In the genomic region with DNA sequence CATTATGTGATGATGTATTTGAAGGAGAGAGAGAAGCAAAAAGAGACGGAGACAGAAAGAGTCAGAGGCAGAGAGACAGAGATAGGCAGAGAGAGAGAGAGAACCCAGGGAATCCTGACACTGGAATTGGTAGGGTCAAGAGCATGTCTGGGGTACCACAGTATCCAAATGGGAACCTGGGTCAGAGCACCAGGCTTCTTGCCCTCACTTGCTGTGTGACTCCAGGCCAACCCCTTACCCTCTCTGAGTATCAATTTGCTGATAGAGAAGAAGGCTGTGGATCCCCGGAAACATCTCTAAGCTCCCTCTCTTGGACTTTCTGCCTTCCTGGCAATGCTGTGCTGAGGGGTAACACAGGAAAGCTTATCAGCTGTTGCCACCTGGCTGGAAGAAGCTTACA, we compare ENCODE assay signal across 18 cellular contexts.
A peak's percentile ranks its signal among the peaks of the same experiment; 100 is the strongest.
DNase-seq lines count a peak whose midpoint lies in the region; ATAC-seq and TF ChIP-seq lines count a peak whose summit lies in the region.
"Had no signal": no experiment of that assay in that cellular context is flagged by ENCODE, and none has a peak within 500 bp of the region (broad histone marks: within the 10 kb centered on the region; RNA-seq: fewer than 3 reads in every experiment).

No MANE protein-coding gene starts in this region.

- H4K20me1 ChIP-seq in DND-41 (ENCODE audit: insufficient read depth, low read length): no peaks in the 10 kb centered on the region

- H3K27me3 ChIP-seq in DND-41 (ENCODE audit: insufficient read depth, low read length, poor library complexity) (no peaks in the 10 kb centered on the region), endodermal cell (ENCODE audit: control insufficient read depth, insufficient read depth, low read length, poor library complexity, severe bottlenecking) (no peaks in the 10 kb centered on the region)
- H3K27me3 ChIP-seq: BE2C had no signal

- no peak overlapping the region for H3K4me3 Mint-ChIP-seq in endodermal cell
- H3K4me3 Mint-ChIP-seq: CD4-positive, CD25-positive, alpha-beta regulatory T cell; CD8-positive, alpha-beta memory T cell; HFFc6 had no signal

- H3K4me2 ChIP-seq in DND-41 (ENCODE audit: insufficient read depth, low read length): no peak overlapping the region

- peaks cover 27% of the 10 kb centered on the region for H3K4me1 ChIP-seq in DND-41 (ENCODE audit: insufficient read depth, low read length)
- no peaks in the 10 kb centered on the region for H3K4me1 ChIP-seq in HEK293 (ENCODE audit: control insufficient read depth, insufficient read depth, low read length)
- peaks cover 16% of the 10 kb centered on the region for H3K4me1 ChIP-seq in endodermal cell (ENCODE audit: control insufficient read depth, insufficient read depth, low read length)
- H3K4me1 ChIP-seq: BE2C, HAP-1 had no signal

- peak; percentile 29; the same call in 2 of the 3 replicates for ATAC-seq in DND-41 (ENCODE audit: insufficient read depth, low read depth)

- H3K36me3 ChIP-seq in DND-41 (ENCODE audit: insufficient read depth, low read length) (no peaks in the 10 kb centered on the region), HEK293 (ENCODE audit: control insufficient read depth in 2 of 2, insufficient read depth in 1 of 2, low read length in 2 of 2) (no peaks in the 10 kb centered on the region), endodermal cell (ENCODE audit: control insufficient read depth, insufficient read depth, low read length) (no peaks in the 10 kb centered on the region)
- H3K36me3 ChIP-seq: BE2C, HAP-1 had no signal

- POLR2A ChIA-PET in HEK293 (lab: Yijun Ruan, JAX): no interaction called here
- POLR2A ChIA-PET in RWPE1 (lab: Yijun Ruan, JAX; ENCODE audit: low non-redundant PET): no interaction called here

- peaks cover 8% of the 10 kb centered on the region for H3K9me3 Mint-ChIP-seq in endodermal cell

- H3K9me3 ChIP-seq in DND-41 (ENCODE audit: insufficient read depth, low read length, severe bottlenecking) (no peaks in the 10 kb centered on the region), HEK293 (ENCODE audit: control insufficient read depth, insufficient read depth, low read depth, low read length) (no peaks in the 10 kb centered on the region), endodermal cell (ENCODE audit: control insufficient read depth, low read length) (peaks cover 13% of the 10 kb centered on the region)
- H3K9me3 ChIP-seq: BE2C, HAP-1 had no signal

- no peak overlapping the region for H3K27ac ChIP-seq in DND-41 (ENCODE audit: low read length)
- no peak overlapping the region for H3K27ac ChIP-seq in HEK293 (ENCODE audit: extremely low read depth, low read depth, low read length)
- H3K27ac ChIP-seq in RWPE1: peak overlapping the region; percentile 58; the same call in 1 of the 2 replicates
- H3K27ac ChIP-seq in endodermal cell (ENCODE audit: low read depth, low read length): no peak overlapping the region

- CTCF ChIA-PET in HEK293 (lab: Yijun Ruan, JAX): no interaction called here
- CTCF ChIA-PET in RWPE1 (lab: Yijun Ruan, JAX): interaction anchor here (0.6 to 0.7 kb wide), 3 partner anchors 92 to 450 kb away, joined by 3 to 4 read pairs (median 3); no protein-coding TSS in a partner anchor

- H3K27ac Mint-ChIP-seq in endodermal cell: no peak overlapping the region
- H3K27ac Mint-ChIP-seq: CD4-positive, CD25-positive, alpha-beta regulatory T cell; CD8-positive, alpha-beta memory T cell; HFFc6 had no signal

- H3K79me2 ChIP-seq in DND-41 (ENCODE audit: insufficient read depth, low read length): no peaks in the 10 kb centered on the region

- H3K4me1 Mint-ChIP-seq in endodermal cell: peaks cover 23% of the 10 kb centered on the region
- H3K4me1 Mint-ChIP-seq: CD4-positive, CD25-positive, alpha-beta regulatory T cell; CD8-positive, alpha-beta memory T cell had no signal

- no peak overlapping the region for H3K9ac ChIP-seq in DND-41 (ENCODE audit: low read depth, low read length)
- H3K9ac ChIP-seq in endodermal cell (ENCODE audit: extremely low read depth, low read length, poor library complexity, severe bottlenecking): no peak overlapping the region

- DNase-seq in DND-41 (no peak), RWPE1 (ENCODE audit: low spot score) (no peak), endodermal cell (peak; percentile 31), NCI-H1092 treated with DMSO at 0.1 percent for 48 hours (lab: John Stamatoyannopoulos, UW) (no peak)
- DNase-seq in activated CD8-positive, alpha-beta memory T cell treated with anti-CD3 and anti-CD28 coated beads, Interleukin-2, amount 50 U/mL, for 48 hours: no peak
- DNase-seq in stimulated activated CD4-positive, alpha-beta T cell treated with anti-CD3 and anti-CD28 coated beads, Interleukin-15, amount 100 ng/mL, for 24 hours: no peak
- DNase-seq: ACHN; BE2C; C1 segment of cervical spinal cord; CD4-positive, CD25-positive, alpha-beta regulatory T cell; CD8-positive, alpha-beta memory T cell; COR-L47; GDM1; HFFc6; Karpas-422; KBM-7 had no signal

- WGBS in endodermal cell (ENCODE audit: insufficient coverage in 1 of 2, insufficient read length in 1 of 2), 2 experiments: 88 to 95% methylated on average over 1 to 2 of the region's 2 CpGs

- no peaks in the 10 kb centered on the region for H3K36me3 Mint-ChIP-seq in endodermal cell (ENCODE audit: low read depth)
- H3K36me3 Mint-ChIP-seq: CD4-positive, CD25-positive, alpha-beta regulatory T cell; CD8-positive, alpha-beta memory T cell had no signal

- H3K4me3 ChIP-seq in DND-41 (ENCODE audit: low read depth in 1 of 2, low read length in 2 of 2) (no peak overlapping the region), HEK293 (ENCODE audit: low read depth, low read length) (no peak overlapping the region), endodermal cell (ENCODE audit: low read length) (no peak overlapping the region)
- H3K4me3 ChIP-seq: HAP-1 had no signal

- peak; percentile 36 for TF ChIP-seq CTCF in DND-41 (IDR thresholded peaks at IDR 0.05; ENCODE audit: borderline replicate concordance, extremely low read depth, low read length, poor library complexity, severe bottlenecking)
- no peak for TF ChIP-seq CTCF in HEK293 (tag by site-specific recombination; IDR thresholded peaks at IDR 0.05)
- TF ChIP-seq CTCF in RWPE1 (conservative IDR thresholded peaks at IDR 0.05; ENCODE audit: low read depth): no peak
- no peak for TF ChIP-seq CTCF in endodermal cell (conservative IDR thresholded peaks at IDR 0.05)

- peaks cover 9% of the 10 kb centered on the region for H3K27me3 Mint-ChIP-seq in endodermal cell (ENCODE audit: insufficient read depth)

- H2AFZ ChIP-seq in DND-41 (ENCODE audit: low read depth, low read length): no peak overlapping the region

TF ChIP-seq in HEK293, 187 proteins besides CTCF, POLR2A, EP300 and RAD21:
- TF ChIP-seq ZNF175 (tag by site-specific recombination; IDR thresholded peaks at IDR 0.05): no peak
- no peak for TF ChIP-seq HOXC10 (CRISPR knock-in tag; IDR thresholded peaks at IDR 0.05)
- TF ChIP-seq ZNF37A (tag by site-specific recombination; IDR thresholded peaks at IDR 0.05): no peak
- 0 out of 2 replicates have a peak, but pooled peaks have one; percentile 21 for TF ChIP-seq ZNF768 (tag by site-specific recombination; IDR thresholded peaks at IDR 0.05)
- no peak for TF ChIP-seq ZNF624 (tag by site-specific recombination; IDR thresholded peaks at IDR 0.05)
- TF ChIP-seq ZNF114 (tag by site-specific recombination; IDR thresholded peaks at IDR 0.05): no peak
